24 cellular contexts compared by ENCODE assay signal in genomic region chr10:125840955-125841354, GRCh38. TPM values are rescaled to one million over a fixed set of nuclear protein-coding genes. Genes with fewer than 3 reads are reported as not detected.
DNase-seq lines count a peak whose midpoint lies in the region; TF ChIP-seq lines count a peak whose summit lies in the region.
"Had no signal": no experiment of that assay in that cellular context is flagged by ENCODE, and none has a peak within 500 bp of the region (broad histone marks: within the 10 kb centered on the region; RNA-seq: fewer than 3 reads in every experiment).

No MANE protein-coding gene starts in this region.

- H3K27me3 ChIP-seq in osteoblast (ENCODE audit: insufficient read depth, low read length): no peaks in the 10 kb centered on the region
- H3K27me3 ChIP-seq: ovary had no signal

- H2AFZ ChIP-seq in osteoblast (ENCODE audit: low read length): no peak overlapping the region

- DNase-seq in DMS53 treated with DMSO at 0.1 percent for 48 hours (lab: John Stamatoyannopoulos, UW; ENCODE audit: unreplicated experiment): peak; percentile 82
- DNase-seq in NCI-H2029 treated with DMSO at 0.1 percent for 48 hours (lab: John Stamatoyannopoulos, UW): peak; percentile 38
- DNase-seq in osteoblast (ENCODE audit: insufficient read length, low spot score, missing footprints): peak; percentile 89
- no peak for DNase-seq in coronary artery (ENCODE audit: low spot score)
- DNase-seq in SIG-M5 treated with dmso at 0.1 percent for 504 hours (lab: John Stamatoyannopoulos, UW; ENCODE audit: unreplicated experiment): no peak
- DNase-seq in RKO (ENCODE audit: low spot score): no peak
- DNase-seq: activated CD4-positive, alpha-beta T cell treated with anti-CD3 and anti-CD28 coated beads for 48 hours; activated CD8-positive, alpha-beta memory T cell treated with anti-CD3 and anti-CD28 coated beads, Interleukin-2, amount 50 U/mL, for 4 hours; activated effector memory CD4-positive, alpha-beta T cell treated with anti-CD3 and anti-CD28 coated beads, Interleukin-2, amount 50 U/mL, for 16 hours; anterior cingulate cortex; Calu3; GF-D8; head of caudate nucleus; immature natural killer cell; lower lobe of right lung; NCI-H1092; ovary; RPMI8226; stimulated activated naive CD8-positive, alpha-beta T cell treated with anti-CD3 and anti-CD28 coated beads, Interleukin-15, amount 100 ng/mL, for 72 hours had no signal

- H3K9me3 ChIP-seq in osteoblast (ENCODE audit: low read depth, low read length): no peaks in the 10 kb centered on the region
- H3K9me3 ChIP-seq: lower lobe of right lung, ovary had no signal

- no peaks in the 10 kb centered on the region for H3K79me2 ChIP-seq in osteoblast (ENCODE audit: insufficient read depth, low read length)

- no peak overlapping the region for H3K4me2 ChIP-seq in osteoblast (ENCODE audit: insufficient read depth, low read length)

- H3K4me1 ChIP-seq in osteoblast (ENCODE audit: insufficient read depth, low read length): peaks cover 4% of the 10 kb centered on the region
- H3K4me1 ChIP-seq: lower lobe of right lung had no signal

- peaks cover 58% of the 10 kb centered on the region for H3K36me3 ChIP-seq in osteoblast (ENCODE audit: insufficient read depth, low read length)
- H3K36me3 ChIP-seq: ovary had no signal

- H3K4me3 ChIP-seq in osteoblast (ENCODE audit: insufficient read depth, low read length) (no peak overlapping the region), coronary artery (no peak overlapping the region)
- H3K4me3 ChIP-seq: GM12878, K562, lower lobe of right lung, ovary had no signal

- TF ChIP-seq CTCF in osteoblast (IDR thresholded peaks at IDR 0.05; ENCODE audit: extremely low read depth, low read depth, low read length) (no peak), coronary artery (IDR thresholded peaks at IDR 0.05) (no peak)

- peaks cover 6% of the 10 kb centered on the region for H4K20me1 ChIP-seq in osteoblast (ENCODE audit: insufficient read depth, low read length)

- H3K27ac ChIP-seq in cingulate gyrus (ENCODE audit: low read depth, low read length): peak overlapping the region; percentile 13
- H3K27ac ChIP-seq in osteoblast (ENCODE audit: low read depth, low read length): no peak overlapping the region
- H3K27ac ChIP-seq in coronary artery: no peak overlapping the region
- H3K27ac ChIP-seq: HL-60, lower lobe of right lung, ovary had no signal

RNA-seq across cellular contexts. Expression of gene BCCIP, which starts 17.6 kb away (rescaled TPM):
- 25.9 and 26.8 TPM in 2 replicates for total RNA-seq in osteoblast

RNA-seq across cellular contexts. Expression of gene UROS, which starts 17.9 kb away (rescaled TPM):
- 90.5 and 105 TPM in 2 replicates for total RNA-seq in osteoblast

RNA-seq across cellular contexts. Expression of gene DHX32, which starts 40.1 kb away (rescaled TPM):
- 52.8 and 55.4 TPM in 2 replicates for total RNA-seq in osteoblast

RNA-seq across cellular contexts. Expression of gene FANK1, which starts 55.4 kb away (rescaled TPM):
- total RNA-seq in osteoblast: 8.3 and 8.5 TPM in 2 replicates
- total RNA-seq: GM12878, skeletal muscle tissue had no signal

Comparison
In these comparisons a context has a peak if more than half of its experiments do, and no peak if none do; other contexts are left out.
1. DNase-seq: peak in DMS53 treated with DMSO at 0.1 percent for 48 hours (single experiment), NCI-H2029 treated with DMSO at 0.1 percent for 48 hours (single experiment) and osteoblast (single experiment); none in coronary artery (single experiment), SIG-M5 treated with dmso at 0.1 percent for 504 hours (single experiment) and RKO (single experiment).